Comparison of ENCODE assay signal across 9 cellular contexts in genomic region chr10:95783741-95784140, GRCh38. TPM values are rescaled to one million over a fixed set of nuclear protein-coding genes. Genes with fewer than 3 reads are reported as not detected.
A peak's percentile ranks its signal among the peaks of the same experiment; 100 is the strongest.
DNase-seq lines count a peak whose midpoint lies in the region; ATAC-seq, FAIRE-seq and TF ChIP-seq lines count a peak whose summit lies in the region.
"Had no signal": no experiment of that assay in that cellular context is flagged by ENCODE, and none has a peak within 500 bp of the region (broad histone marks: within the 10 kb centered on the region; RNA-seq: fewer than 3 reads in every experiment).

No MANE protein-coding gene starts in this region.

- H3K27ac Mint-ChIP-seq in activated CD4-positive, alpha-beta T cell treated with anti-CD3 and anti-CD28 coated beads, Interleukin-2, amount 10 ng/mL, durations not matched to agents 24 days and 14 days: peak overlapping the region; percentile 61
- peak overlapping the region; percentile 64 for H3K27ac Mint-ChIP-seq in stimulated activated effector memory CD8-positive, alpha-beta T cell treated with anti-CD3 and anti-CD28 coated beads, Interleukin-12 subunit alpha, Interleukin-12 subunit beta, amount 100 ng/mL, for 72 hours
- no peak overlapping the region for H3K27ac Mint-ChIP-seq in HFFc6

- peaks cover 6% of the 10 kb centered on the region for H3K27me3 Mint-ChIP-seq in activated CD4-positive, alpha-beta T cell treated with anti-CD3 and anti-CD28 coated beads, Interleukin-2, amount 10 ng/mL, durations not matched to agents 24 days and 14 days
- peaks cover 1% of the 10 kb centered on the region; the same call in 1 of the 2 replicates for H3K27me3 Mint-ChIP-seq in HFFc6 (ENCODE audit: insufficient read depth)

- H3K36me3 Mint-ChIP-seq in activated CD4-positive, alpha-beta T cell treated with anti-CD3 and anti-CD28 coated beads, Interleukin-2, amount 10 ng/mL, durations not matched to agents 24 days and 14 days (ENCODE audit: low read depth): peaks cover 5% of the 10 kb centered on the region
- peaks cover 13% of the 10 kb centered on the region for H3K36me3 Mint-ChIP-seq in stimulated activated effector memory CD8-positive, alpha-beta T cell treated with anti-CD3 and anti-CD28 coated beads, Interleukin-12 subunit alpha, Interleukin-12 subunit beta, amount 100 ng/mL, for 72 hours
- H3K36me3 Mint-ChIP-seq in HFFc6 (ENCODE audit: low read depth): 0 out of 2 replicates have a peak, but pooled peaks cover 3% of the 10 kb centered on the region

- H3K4me3 Mint-ChIP-seq in activated CD4-positive, alpha-beta T cell treated with anti-CD3 and anti-CD28 coated beads, Interleukin-2, amount 10 ng/mL, durations not matched to agents 24 days and 14 days: no peak overlapping the region
- no peak overlapping the region for H3K4me3 Mint-ChIP-seq in stimulated activated effector memory CD8-positive, alpha-beta T cell treated with anti-CD3 and anti-CD28 coated beads, Interleukin-12 subunit alpha, Interleukin-12 subunit beta, amount 100 ng/mL, for 72 hours
- no peak overlapping the region for H3K4me3 Mint-ChIP-seq in HFFc6

- no peak for FAIRE-seq in RCC 7860 (lab: Jason Lieb, UNC)

- no peak for DNase-seq in activated CD4-positive, alpha-beta T cell treated with anti-CD3 and anti-CD28 coated beads, Interleukin-2, amount 10 ng/mL, durations not matched to agents 24 days and 14 days
- DNase-seq in activated CD4-positive, alpha-beta T cell treated with anti-CD3 and anti-CD28 coated beads for 1 hour: no peak
- DNase-seq in stimulated activated effector memory CD8-positive, alpha-beta T cell treated with anti-CD3 and anti-CD28 coated beads, Interleukin-12 subunit alpha, Interleukin-12 subunit beta, amount 100 ng/mL, for 72 hours (ENCODE audit: low spot score in 2 of 2): no peak
- DNase-seq in RCC 7860 (ENCODE audit: low spot score): no peak
- no peak for DNase-seq in left ventricle myocardium superior
- DNase-seq in HFFc6: no peak
- DNase-seq: NCI-H526 treated with DMSO at 0.1 percent for 48 hours had no signal

- TF ChIP-seq CTCF in HFFc6 (IDR thresholded peaks at IDR 0.05): no peak

- ATAC-seq in HG02588 (IDR thresholded peaks at IDR 0.05; ENCODE audit: unreplicated experiment) (peak; percentile 45), HG03457 (IDR thresholded peaks at IDR 0.05; ENCODE audit: unreplicated experiment) (peak; percentile 44), left ventricle myocardium superior (no peak)
- peak; percentile 61 for ATAC-seq in stimulated activated effector memory CD8-positive, alpha-beta T cell treated with anti-CD3 and anti-CD28 coated beads, Interleukin-12 subunit alpha, Interleukin-12 subunit beta, amount 100 ng/mL, for 72 hours

- intact Hi-C loops in activated CD4-positive, alpha-beta T cell treated with anti-CD3 and anti-CD28 coated beads, Interleukin-2, amount 10 ng/mL, durations not matched to agents 24 days and 14 days (cut with micrococcal nuclease): no loop called here
- intact Hi-C loops in left ventricle myocardium superior (cut with micrococcal nuclease): no loop called here

- peaks cover 10% of the 10 kb centered on the region for H3K9me3 Mint-ChIP-seq in activated CD4-positive, alpha-beta T cell treated with anti-CD3 and anti-CD28 coated beads, Interleukin-2, amount 10 ng/mL, durations not matched to agents 24 days and 14 days
- H3K9me3 Mint-ChIP-seq in stimulated activated effector memory CD8-positive, alpha-beta T cell treated with anti-CD3 and anti-CD28 coated beads, Interleukin-12 subunit alpha, Interleukin-12 subunit beta, amount 100 ng/mL, for 72 hours: no peaks in the 10 kb centered on the region
- peaks cover 33% of the 10 kb centered on the region for H3K9me3 Mint-ChIP-seq in HFFc6

- peaks cover 31% of the 10 kb centered on the region for H3K4me1 Mint-ChIP-seq in activated CD4-positive, alpha-beta T cell treated with anti-CD3 and anti-CD28 coated beads, Interleukin-2, amount 10 ng/mL, durations not matched to agents 24 days and 14 days
- peaks cover 49% of the 10 kb centered on the region for H3K4me1 Mint-ChIP-seq in stimulated activated effector memory CD8-positive, alpha-beta T cell treated with anti-CD3 and anti-CD28 coated beads, Interleukin-12 subunit alpha, Interleukin-12 subunit beta, amount 100 ng/mL, for 72 hours
- no peaks in the 10 kb centered on the region for H3K4me1 Mint-ChIP-seq in HFFc6 (ENCODE audit: low read depth)

RNA-seq across cellular contexts. Expression of gene ENTPD1, which starts 27.8 kb away (rescaled TPM):
- 13.0 and 17.0 TPM in 2 replicates for total RNA-seq in activated CD4-positive, alpha-beta T cell treated with anti-CD3 and anti-CD28 coated beads, Interleukin-2, amount 10 ng/mL, durations not matched to agents 24 days and 14 days
- 7.5 TPM for total RNA-seq in left ventricle myocardium superior
- total RNA-seq in HFFc6 (2021; fragmentation: NEBNext Ultra II Directional; extraction: Animal tissue kit (Norgen Biotek cat#: 25700)): not detected
